17 cellular contexts compared by ENCODE assay signal in genomic region chr13:109974354-109974753, GRCh38.
"Had no signal": no experiment of that assay in that cellular context is flagged by ENCODE, and none has a peak within 500 bp of the region (broad histone marks: within the 10 kb centered on the region; RNA-seq: fewer than 3 reads in every experiment).

No MANE protein-coding gene starts in this region.

- H3K27me3 ChIP-seq: foreskin keratinocyte, tibial artery had no signal

- H3K36me3 ChIP-seq: tibial artery had no signal

- DNase-seq: activated CD4-positive, alpha-beta T cell treated with anti-CD3 and anti-CD28 coated beads for 36 hours; activated CD4-positive, alpha-beta T cell treated with anti-CD3 and anti-CD28 coated beads, Interleukin-2, amount 50 U/mL, for 48 hours; activated gamma-delta T cell treated with Interleukin-2 at 50 U/mL for 16 hours; dorsolateral prefrontal cortex; foreskin keratinocyte; hippocampal formation; nephron progenitor cell; nucleus accumbens; stimulated activated naive CD4-positive, alpha-beta T cell treated with Interleukin-2 at 50 U/mL for 16 hours; T-cell; tibial artery had no signal

- FAIRE-seq: colon, keratinocyte had no signal

- H3K4me3 ChIP-seq: dorsolateral prefrontal cortex, tibial artery had no signal

- H3K27ac ChIP-seq: dorsolateral prefrontal cortex, epithelial cell of prostate, foreskin keratinocyte, tibial artery had no signal

- ATAC-seq: activated CD4-positive, alpha-beta T cell treated with anti-CD3 and anti-CD28 coated beads for 36 hours; activated naive CD4-positive, alpha-beta T cell treated with anti-CD3 and anti-CD28 coated beads, Interleukin-2, amount 50 U/mL, for 72 hours; foreskin keratinocyte; left lobe of liver; T-cell; WTC11 had no signal
